In the genomic region with DNA sequence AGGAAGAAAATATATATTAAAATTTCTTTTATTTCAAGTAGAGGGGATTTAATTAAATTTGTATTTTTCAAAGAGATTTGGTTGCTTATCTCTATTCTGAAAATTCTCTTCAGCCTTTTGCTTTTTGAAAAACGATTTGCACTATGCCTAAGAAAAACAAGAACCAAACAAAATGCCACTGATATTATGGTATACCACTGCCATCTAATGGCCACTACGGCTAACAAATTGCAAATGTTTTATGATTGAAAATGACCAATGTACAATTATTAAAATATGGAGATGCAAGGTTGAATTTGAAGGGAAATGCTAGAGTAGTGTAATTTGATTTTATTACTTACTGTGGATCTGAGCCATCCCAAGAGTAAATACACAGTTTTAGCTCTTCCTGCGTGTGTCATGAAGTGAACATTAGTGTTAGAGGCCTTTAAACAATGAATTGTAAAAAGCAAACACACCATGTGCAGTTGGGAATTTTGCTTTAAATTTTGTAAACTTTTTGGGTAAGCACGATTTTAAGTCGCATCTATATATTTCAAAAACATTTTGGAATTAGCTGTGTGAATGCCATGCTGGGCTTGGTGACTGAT, we compare ENCODE assay signal across 8 cellular contexts.
DNase-seq lines count a peak whose midpoint lies in the region; ATAC-seq, FAIRE-seq and TF ChIP-seq lines count a peak whose summit lies in the region.

No MANE protein-coding gene starts in this region.

- no peak overlapping the region for H3K27ac ChIP-seq in left lung

- TF ChIP-seq POLR2A in GM12891 (IDR thresholded peaks at IDR 0.05; ENCODE audit: low read depth, low read length) = no peak

- H3K27me3 ChIP-seq in left lung = no peaks in the 10 kb centered on the region

- FAIRE-seq in GM12891 (lab: Jason Lieb, UNC) = peak; percentile 69

- no peaks in the 10 kb centered on the region for H3K4me1 Mint-ChIP-seq in MCF 10A (ENCODE audit: insufficient read depth, unreplicated experiment)

- H3K27me3 Mint-ChIP-seq in MCF 10A (ENCODE audit: insufficient read depth, unreplicated experiment) = no peaks in the 10 kb centered on the region

- TF ChIP-seq CTCF in AG09309 (IDR thresholded peaks at IDR 0.05; ENCODE audit: control insufficient read depth, insufficient read depth, low read depth, low read length, missing control alignments) (peak; percentile 54), MCF 10A (IDR thresholded peaks at IDR 0.05; ENCODE audit: unreplicated experiment) (peak; percentile 57), left lung (IDR thresholded peaks at IDR 0.05) (peak in 1 of 2 donors; percentile 47)

- CTCF ChIA-PET in MCF 10A (lab: Yijun Ruan, JAX) = interaction anchor here (0.6 to 3.0 kb wide), 12 partner anchors 11 to 1333 kb away, joined by 3 to 24 read pairs (median 4); no protein-coding TSS in a partner anchor

- intact Hi-C loops in MCF 10A (cut with micrococcal nuclease) = loop anchor here (1.0 to 5.0 kb wide), 8 partner anchors 109 to 1334 kb away; no protein-coding TSS in a partner anchor
- intact Hi-C loops in left lung (cut with DNase I) = no loop called here

- peak; percentile 86 for ATAC-seq in left lung

- POLR2A ChIA-PET in MCF 10A (lab: Yijun Ruan, JAX) = no interaction called here

- H3K27ac Mint-ChIP-seq in MCF 10A (ENCODE audit: low read depth, unreplicated experiment) = no peak overlapping the region

- DNase-seq in AG09309 (ENCODE audit: low read depth) = peak; percentile 10
- DNase-seq in GM12891 (ENCODE audit: insufficient read length, low spot score) = no peak
- DNase-seq in NCI-H460 (ENCODE audit: extremely low read depth, low read depth) = peak; percentile 49
- DNase-seq in MCF 10A (ENCODE audit: unreplicated experiment) = peak; percentile 60
- no peak for DNase-seq in left lung
- DNase-seq in occipital lobe (lab: John Stamatoyannopoulos, UW) = no peak
- DNase-seq in activated CD4-positive, CD25-positive, alpha-beta regulatory T cell treated with anti-CD3 and anti-CD28 coated beads, Interleukin-2, amount 50 U/mL, for 72 hours = no peak
- no peak for DNase-seq in activated T-cell treated with anti-CD3 and anti-CD28 coated beads for 4 hours

- H3K4me3 ChIP-seq in AG09309 (ENCODE audit: control insufficient read depth, low read depth, low read length) (no peak overlapping the region), left lung (no peak overlapping the region)

- no peaks in the 10 kb centered on the region for H3K4me1 ChIP-seq in left lung

- no peaks in the 10 kb centered on the region for H3K36me3 Mint-ChIP-seq in MCF 10A (ENCODE audit: insufficient read depth, unreplicated experiment)

- H3K9me3 ChIP-seq in left lung = no peaks in the 10 kb centered on the region

- H3K36me3 ChIP-seq in left lung = no peaks in the 10 kb centered on the region

- no peak overlapping the region for H3K4me3 Mint-ChIP-seq in MCF 10A (ENCODE audit: unreplicated experiment)

- no TSS peak for BruUV-seq in MCF 10A (replicated peaks; lab: Mats Ljungman, UMichigan)

- peaks cover 7% of the 10 kb centered on the region for H3K9me3 Mint-ChIP-seq in MCF 10A (ENCODE audit: unreplicated experiment)

TF ChIP-seq in GM12891, 5 proteins besides CTCF, POLR2A, EP300 and RAD21:
- no peak for TF ChIP-seq TAF1 (IDR thresholded peaks at IDR 0.05; ENCODE audit: low read depth, low read length)
- TF ChIP-seq POLR2AphosphoS5 (IDR thresholded peaks at IDR 0.05; ENCODE audit: low read depth, low read length) = no peak
- TF ChIP-seq POU2F2 (IDR thresholded peaks at IDR 0.05; ENCODE audit: low read depth, low read length) = no peak
- TF ChIP-seq SPI1 (IDR thresholded peaks at IDR 0.05; ENCODE audit: low read depth, low read length) = no peak
- TF ChIP-seq PAX5 (IDR thresholded peaks at IDR 0.05; ENCODE audit: insufficient read depth, low read length, severe bottlenecking) = no peak

Comparison
In these comparisons a context has a peak if more than half of its experiments do, and no peak if none do; other contexts are left out.
1. DNase-seq: peak in AG09309 (single experiment), NCI-H460 (single experiment) and MCF 10A (single experiment); none in GM12891 (single experiment), left lung (0 of 2), occipital lobe (single experiment), activated CD4-positive, CD25-positive, alpha-beta regulatory T cell treated with anti-CD3 and anti-CD28 coated beads, Interleukin-2, amount 50 U/mL, for 72 hours (single experiment) and activated T-cell treated with anti-CD3 and anti-CD28 coated beads for 4 hours (single experiment).